Comparison of ENCODE assay signal across 37 cellular contexts in genomic region chr1:43809097-43809673, GRCh38.
"Had no signal": no experiment of that assay in that cellular context is flagged by ENCODE, and none has a peak within 500 bp of the region (broad histone marks: within the 10 kb centered on the region; RNA-seq: fewer than 3 reads in every experiment).

No MANE protein-coding gene starts in this region.

- H3K4me1 Mint-ChIP-seq: activated CD4-positive, alpha-beta memory T cell treated with anti-CD3 and anti-CD28 coated beads, Interleukin-2, amount 10 ng/mL, durations not matched to agents 7 days and 5 days; activated CD4-positive, alpha-beta T cell treated with anti-CD3 and anti-CD28 coated beads, Interleukin-2, amount 10 ng/mL, durations not matched to agents 24 days and 14 days; activated CD8-positive, alpha-beta memory T cell treated with anti-CD3 and anti-CD28 coated beads, Interleukin-2, amount 10 ng/mL, durations not matched to agents 7 days and 5 days; activated naive CD4-positive, alpha-beta T cell treated with anti-CD3 and anti-CD28 coated beads, Interleukin-2, amount 10 ng/mL, durations not matched to agents 7 days and 5 days; activated naive CD4-positive, alpha-beta T cell treated with anti-CD3 and anti-CD28 coated beads, Interleukin-2, amount 50 U/mL, for 24 hours; activated naive CD8-positive, alpha-beta T cell treated with anti-CD3 and anti-CD28 coated beads, Interleukin-2, amount 10 ng/mL, durations not matched to agents 7 days and 5 days; activated naive CD8-positive, alpha-beta T cell treated with anti-CD3 and anti-CD28 coated beads, Interleukin-2, amount 50 U/mL, for 24 hours; central memory CD8-positive, alpha-beta T cell had no signal

- H3K4me3 Mint-ChIP-seq: activated B cell treated with CpG ODN at 0.5 μM for 24 hours; activated CD4-positive, alpha-beta memory T cell treated with anti-CD3 and anti-CD28 coated beads, Interleukin-2, amount 10 ng/mL, durations not matched to agents 7 days and 5 days; activated CD4-positive, alpha-beta T cell treated with anti-CD3 and anti-CD28 coated beads, Interleukin-2, amount 10 ng/mL, durations not matched to agents 24 days and 14 days; activated CD8-positive, alpha-beta memory T cell treated with anti-CD3 and anti-CD28 coated beads, Interleukin-2, amount 10 ng/mL, durations not matched to agents 7 days and 5 days; activated CD8-positive, alpha-beta T cell treated with anti-CD3 and anti-CD28 coated beads, Interleukin-2, amount 10 ng/mL, durations not matched to agents 7 days and 5 days; activated naive CD4-positive, alpha-beta T cell treated with anti-CD3 and anti-CD28 coated beads, Interleukin-2, amount 10 ng/mL, durations not matched to agents 7 days and 5 days; activated naive CD4-positive, alpha-beta T cell treated with anti-CD3 and anti-CD28 coated beads, Interleukin-2, amount 50 U/mL, for 24 hours; activated naive CD8-positive, alpha-beta T cell; activated naive CD8-positive, alpha-beta T cell treated with anti-CD3 and anti-CD28 coated beads, Interleukin-2, amount 10 ng/mL, durations not matched to agents 7 days and 5 days; activated naive CD8-positive, alpha-beta T cell treated with anti-CD3 and anti-CD28 coated beads, Interleukin-2, amount 50 U/mL, for 24 hours; activated T-cell treated with anti-CD3 and anti-CD28 coated beads, Interleukin-2, amount 50 U/mL, for 24 hours; brain; central memory CD8-positive, alpha-beta T cell; T-helper 1 cell treated with Interleukin-12 subunit alpha and Interleukin-12 subunit beta and Interleukin-4 antibody, amounts not matched to agents 30 μg/mL and 1 μg/mL, for 36 hours; T-helper 2 cell treated with Interferon-gamma antibody and Interleukin-4, amounts not matched to agents 5 μg/mL and 100 μg/mL, for 36 hours had no signal

- DNase-seq: activated B cell treated with CpG ODN at 0.5 μM for 24 hours; activated CD4-positive, alpha-beta memory T cell treated with anti-CD3 and anti-CD28 coated beads, Interleukin-2, amount 10 ng/mL, durations not matched to agents 7 days and 5 days; activated CD4-positive, alpha-beta T cell treated with anti-CD3 and anti-CD28 coated beads for 4 hours; activated CD4-positive, alpha-beta T cell treated with anti-CD3 and anti-CD28 coated beads, Interleukin-2, amount 10 ng/mL, durations not matched to agents 24 days and 14 days; activated CD4-positive, alpha-beta T cell treated with anti-CD3 and anti-CD28 coated beads, Interleukin-2, amount 50 U/mL, for 1 hour; activated CD4-positive, alpha-beta T cell treated with anti-CD3 and anti-CD28 coated beads, Interleukin-2, amount 50 U/mL, for 48 hours; activated CD4-positive, CD25-positive, alpha-beta regulatory T cell treated with anti-CD3 and anti-CD28 coated beads, Interleukin-2, amount 50 U/mL, for 72 hours; activated CD8-positive, alpha-beta memory T cell treated with anti-CD3 and anti-CD28 coated beads for 24 hours; activated CD8-positive, alpha-beta memory T cell treated with anti-CD3 and anti-CD28 coated beads, Interleukin-2, amount 10 ng/mL, durations not matched to agents 7 days and 5 days; activated CD8-positive, alpha-beta memory T cell treated with anti-CD3 and anti-CD28 coated beads, Interleukin-2, amount 50 U/mL, for 48 hours; activated CD8-positive, alpha-beta T cell treated with anti-CD3 and anti-CD28 coated beads, Interleukin-2, amount 10 ng/mL, durations not matched to agents 7 days and 5 days; activated effector memory CD4-positive, alpha-beta T cell treated with Interleukin-2 at 50 U/mL for 16 hours; activated gamma-delta T cell; activated naive CD4-positive, alpha-beta T cell treated with anti-CD3 and anti-CD28 coated beads, Interleukin-2, amount 10 ng/mL, durations not matched to agents 7 days and 5 days; activated naive CD4-positive, alpha-beta T cell treated with Interleukin-2 at 50 U/mL for 16 hours; activated naive CD8-positive, alpha-beta T cell treated with anti-CD3 and anti-CD28 coated beads, Interleukin-2, amount 10 ng/mL, durations not matched to agents 7 days and 5 days; activated naive CD8-positive, alpha-beta T cell treated with anti-CD3 and anti-CD28 coated beads, Interleukin-2, amount 50 U/mL, for 24 hours; activated T-cell treated with anti-CD3 and anti-CD28 coated beads, Interleukin-2, amount 50 U/mL, for 24 hours; activated T-cell treated with anti-CD3 and anti-CD28 coated beads, Interleukin-2, amount 50 U/mL, for 48 hours; amygdala; anterior cingulate cortex; caudate nucleus; cerebellar nuclear complex; T-helper 2 cell; T-helper 9 cell had no signal

- H3K27ac ChIP-seq: ascending aorta, cardiac muscle cell, VCaP had no signal

- ATAC-seq: activated CD8-positive, alpha-beta memory T cell treated with anti-CD3 and anti-CD28 coated beads, Interleukin-2, amount 10 ng/mL, durations not matched to agents 7 days and 5 days; activated CD8-positive, alpha-beta T cell treated with anti-CD3 and anti-CD28 coated beads, Interleukin-2, amount 10 ng/mL, durations not matched to agents 7 days and 5 days; activated naive CD8-positive, alpha-beta T cell treated with anti-CD3 and anti-CD28 coated beads, Interleukin-2, amount 50 U/mL, for 24 hours had no signal

- H3K36me3 ChIP-seq: ascending aorta, cardiac muscle cell had no signal

- H3K4me3 ChIP-seq: ascending aorta, cardiac muscle cell had no signal

- H3K27ac Mint-ChIP-seq: activated B cell treated with CpG ODN at 0.5 μM for 24 hours; activated CD4-positive, alpha-beta memory T cell treated with anti-CD3 and anti-CD28 coated beads, Interleukin-2, amount 10 ng/mL, durations not matched to agents 7 days and 5 days; activated CD4-positive, alpha-beta T cell treated with anti-CD3 and anti-CD28 coated beads, Interleukin-2, amount 10 ng/mL, durations not matched to agents 24 days and 14 days; activated CD8-positive, alpha-beta memory T cell treated with anti-CD3 and anti-CD28 coated beads, Interleukin-2, amount 10 ng/mL, durations not matched to agents 7 days and 5 days; activated CD8-positive, alpha-beta T cell treated with anti-CD3 and anti-CD28 coated beads, Interleukin-2, amount 10 ng/mL, durations not matched to agents 7 days and 5 days; activated naive CD4-positive, alpha-beta T cell treated with anti-CD3 and anti-CD28 coated beads, Interleukin-2, amount 10 ng/mL, durations not matched to agents 7 days and 5 days; activated naive CD4-positive, alpha-beta T cell treated with anti-CD3 and anti-CD28 coated beads, Interleukin-2, amount 50 U/mL, for 24 hours; activated naive CD8-positive, alpha-beta T cell; activated naive CD8-positive, alpha-beta T cell treated with anti-CD3 and anti-CD28 coated beads, Interleukin-2, amount 10 ng/mL, durations not matched to agents 7 days and 5 days; activated naive CD8-positive, alpha-beta T cell treated with anti-CD3 and anti-CD28 coated beads, Interleukin-2, amount 50 U/mL, for 24 hours; activated T-cell treated with anti-CD3 and anti-CD28 coated beads, Interleukin-2, amount 50 U/mL, for 24 hours; activated T-helper 2 cell treated with anti-CD3 and anti-CD28 coated beads, Interferon-gamma antibody, Interleukin-2, Interleukin-4, amounts not matched to agents 10 μg/mL and 5 μg/mL and 100 μg/mL, durations not matched to agents 14 hours and 24 hours and 36 hours; brain; T-helper 1 cell treated with Interleukin-12 subunit alpha and Interleukin-12 subunit beta and Interleukin-4 antibody, amounts not matched to agents 30 μg/mL and 1 μg/mL, for 36 hours; T-helper 2 cell treated with Interferon-gamma antibody and Interleukin-4, amounts not matched to agents 5 μg/mL and 100 μg/mL, for 36 hours had no signal

- FAIRE-seq: bronchial epithelial cell, TTC549 had no signal

- H3K4me1 ChIP-seq: ascending aorta had no signal

- H3K27me3 ChIP-seq: ascending aorta, cardiac muscle cell had no signal

- H3K27me3 Mint-ChIP-seq: activated B cell treated with CpG ODN at 0.5 μM for 24 hours; activated CD4-positive, alpha-beta memory T cell treated with anti-CD3 and anti-CD28 coated beads, Interleukin-2, amount 10 ng/mL, durations not matched to agents 7 days and 5 days; activated CD4-positive, alpha-beta T cell treated with anti-CD3 and anti-CD28 coated beads, Interleukin-2, amount 10 ng/mL, durations not matched to agents 24 days and 14 days; activated CD8-positive, alpha-beta memory T cell treated with anti-CD3 and anti-CD28 coated beads, Interleukin-2, amount 10 ng/mL, durations not matched to agents 7 days and 5 days; activated naive CD4-positive, alpha-beta T cell treated with anti-CD3 and anti-CD28 coated beads, Interleukin-2, amount 10 ng/mL, durations not matched to agents 7 days and 5 days; activated naive CD4-positive, alpha-beta T cell treated with anti-CD3 and anti-CD28 coated beads, Interleukin-2, amount 50 U/mL, for 24 hours; activated naive CD8-positive, alpha-beta T cell; activated naive CD8-positive, alpha-beta T cell treated with anti-CD3 and anti-CD28 coated beads, Interleukin-2, amount 10 ng/mL, durations not matched to agents 7 days and 5 days; activated naive CD8-positive, alpha-beta T cell treated with anti-CD3 and anti-CD28 coated beads, Interleukin-2, amount 50 U/mL, for 24 hours; activated T-cell treated with anti-CD3 and anti-CD28 coated beads, Interleukin-2, amount 50 U/mL, for 24 hours; brain; central memory CD8-positive, alpha-beta T cell had no signal
